26 cellular contexts compared by ENCODE assay signal in genomic region chr21:43324596-43324995, GRCh38.
DNase-seq lines count a peak whose midpoint lies in the region; ATAC-seq, FAIRE-seq and TF ChIP-seq lines count a peak whose summit lies in the region.
"Had no signal": no experiment of that assay in that cellular context is flagged by ENCODE, and none has a peak within 500 bp of the region (broad histone marks: within the 10 kb centered on the region; RNA-seq: fewer than 3 reads in every experiment).

No MANE protein-coding gene starts in this region.

- H2BK5ac ChIP-seq in H1 (ENCODE audit: low read depth, low read length) = no peak overlapping the region

- no peaks in the 10 kb centered on the region for H3K27me3 ChIP-seq in right cardiac atrium (ENCODE audit: control insufficient read depth, insufficient read depth)
- no peaks in the 10 kb centered on the region for H3K27me3 ChIP-seq in heart left ventricle
- no peaks in the 10 kb centered on the region for H3K27me3 ChIP-seq in H1 (replicated peaks in 1 of 4; ENCODE audit: control insufficient read depth in 3 of 4, extremely low read depth in 1 of 4, insufficient read depth in 3 of 4, low read length in 3 of 4)
- H3K27me3 ChIP-seq: BE2C, BLaER1 had no signal

- DNase-seq in right cardiac atrium = peak in 2 of 3 donors; percentile 41 to 50
- no peak for DNase-seq in heart left ventricle
- DNase-seq in RWPE1 (ENCODE audit: low spot score) = no peak
- DNase-seq in H1 (ENCODE audit: low read depth in 1 of 2, low spot score in 2 of 2) = no peak
- DNase-seq in NCI-H2227 treated with DMSO at 0.1 percent for 48 hours (lab: John Stamatoyannopoulos, UW) = no peak
- DNase-seq in urothelium cell line (ENCODE audit: low spot score) = no peak
- no peak for DNase-seq in NCI-H510A (lab: John Stamatoyannopoulos, UW)
- DNase-seq: 8988T; ACHN; BE2C; CD4-positive, alpha-beta memory T cell; CD4-positive, CD25-positive, alpha-beta regulatory T cell; CD8-positive, alpha-beta memory T cell; COR-L47; DMS 273 treated with DMSO at 0.1 percent for 48 hours; DMS153; DMS53; DMS79; DND-41; EL; GDM1 had no signal

- H3K4me1 ChIP-seq in right cardiac atrium (ENCODE audit: control insufficient read depth, insufficient read depth, low read length) = no peaks in the 10 kb centered on the region
- H3K4me1 ChIP-seq in heart left ventricle = peaks cover 0 to 19% (median 1%) of the 10 kb centered on the region in 12 donors
- no peaks in the 10 kb centered on the region for H3K4me1 ChIP-seq in H1 (replicated peaks in 1 of 4; ENCODE audit: control insufficient read depth in 3 of 4, insufficient read depth in 4 of 4, low read length in 3 of 4)

- WGBS in right cardiac atrium = 94% methylated on average over 14 of the region's 14 CpGs
- WGBS in heart left ventricle, 4 donors = 93 to 95% (median 94%) methylated on average over 12 to 14 of the region's 14 CpGs
- WGBS in H1 (ENCODE audit: extremely low coverage in 1 of 2, insufficient coverage in 1 of 2, insufficient read length in 1 of 2, insufficient replicate concordance in 2 of 2, low coverage in 1 of 2, low lambda C conversion rate in 2 of 2, missing lambda C conversion rate in 1 of 2), 2 experiments = 92% methylated on average over 7 of the region's 14 CpGs; no CpG with 5 or more reads in 1 of the 2 experiments

- no peaks in the 10 kb centered on the region for H3K9me3 ChIP-seq in right cardiac atrium (ENCODE audit: control insufficient read depth, low read length)
- no peaks in the 10 kb centered on the region for H3K9me3 ChIP-seq in heart left ventricle
- no peaks in the 10 kb centered on the region; a peak in 1 of 4 replicates for H3K9me3 ChIP-seq in H1 (ENCODE audit: insufficient read depth in 2 of 2, low read depth in 1 of 2, low read length in 1 of 2)
- H3K9me3 ChIP-seq: BE2C, BLaER1 had no signal

- H2AFZ ChIP-seq in H1 (ENCODE audit: low read length) = no peak overlapping the region

- TF ChIP-seq POLR2A in heart left ventricle (IDR thresholded peaks at IDR 0.05) = no peak
- no peak for TF ChIP-seq POLR2A in H1 (IDR thresholded peaks at IDR 0.05; ENCODE audit: control extremely low read depth in 1 of 2, low read depth in 2 of 2, low read length in 2 of 2)

- H3K27ac ChIP-seq in right cardiac atrium (ENCODE audit: low read length) = no peak overlapping the region
- H3K27ac ChIP-seq in heart left ventricle = no peak overlapping the region
- peak overlapping the region; percentile 25; the same call in 1 of the 2 replicates for H3K27ac ChIP-seq in RWPE1
- no peak overlapping the region for H3K27ac ChIP-seq in H1 (ENCODE audit: low read depth, low read length)

- no peaks in the 10 kb centered on the region for H3K23me2 ChIP-seq in H1 (ENCODE audit: low read depth, low read length)

- no peak overlapping the region for H3K56ac ChIP-seq in H1 (replicated peaks; ENCODE audit: insufficient read length, low read depth, low read length)

- H2AK5ac ChIP-seq in H1 (ENCODE audit: low read depth, low read length) = no peak overlapping the region

- H3K18ac ChIP-seq in H1 (ENCODE audit: extremely low read depth, low read length) = no peak overlapping the region

- no peak overlapping the region for H3K9ac ChIP-seq in H1 (replicated peaks in 1 of 4; ENCODE audit: extremely low read depth in 1 of 4, low read depth in 3 of 4, low read length in 3 of 4)
- H3K9ac ChIP-seq: BLaER1 had no signal

- H4K20me1 ChIP-seq in H1 (replicated peaks in 1 of 2; ENCODE audit: control insufficient read depth in 1 of 2, insufficient read depth in 2 of 2, low read length in 2 of 2) = no peaks in the 10 kb centered on the region
- H4K20me1 ChIP-seq: BLaER1 had no signal

- H3K79me1 ChIP-seq in H1 (ENCODE audit: low read depth, low read length) = no peaks in the 10 kb centered on the region

- POLR2A ChIA-PET in RWPE1 (lab: Yijun Ruan, JAX; ENCODE audit: low non-redundant PET) = interaction anchor here (0.7 kb wide), 1 partner anchor 132 kb away, joined by 4 read pairs; no protein-coding TSS in a partner anchor
- POLR2A ChIA-PET in H1 (lab: Charles Lee; ENCODE audit: partially characterized antibody) = no interaction called here

- no peak overlapping the region for H3K4ac ChIP-seq in H1 (replicated peaks; ENCODE audit: insufficient read length, low read depth, low read length)

- no peaks in the 10 kb centered on the region for H3K79me2 ChIP-seq in H1 (ENCODE audit: control insufficient read depth in 1 of 2, insufficient read depth in 2 of 2, low read length in 2 of 2)

- no peak overlapping the region for H2BK120ac ChIP-seq in H1 (replicated peaks; ENCODE audit: low read depth, low read length)

- no peak for TF ChIP-seq CTCF in heart left ventricle (IDR thresholded peaks at IDR 0.05)
- TF ChIP-seq CTCF in RWPE1 (conservative IDR thresholded peaks at IDR 0.05; ENCODE audit: low read depth) = no peak
- no peak for TF ChIP-seq CTCF in H1 (IDR thresholded peaks at IDR 0.05; ENCODE audit: control extremely low read depth in 1 of 3, insufficient read depth in 1 of 3, low read depth in 1 of 3, low read length in 3 of 3)

- H4K5ac ChIP-seq in H1 (ENCODE audit: insufficient read length, low read depth, low read length) = no peak overlapping the region

- no peak overlapping the region for H2BK20ac ChIP-seq in H1 (ENCODE audit: low read length)

- H4K8ac ChIP-seq in H1 (ENCODE audit: extremely low read depth, insufficient read depth, low read length) = 0 out of 2 replicates have a peak overlapping the region, but pooled peaks have one; percentile 5

- H3K4me2 ChIP-seq in H1 (ENCODE audit: insufficient read depth in 1 of 2, low read depth in 2 of 2, low read length in 2 of 2) = no peak overlapping the region

- FAIRE-seq in H1 (lab: Jason Lieb, UNC) (no peak), urothelium cell line (lab: Jason Lieb, UNC) (no peak)
- FAIRE-seq: A204.1, GM12878, GM12892, GM18507 had no signal

- H3K36me3 ChIP-seq in heart left ventricle (no peaks in the 10 kb centered on the region), H1 (ENCODE audit: control insufficient read depth in 2 of 4, insufficient read depth in 4 of 4, low read length in 3 of 4) (no peaks in the 10 kb centered on the region)
- H3K36me3 ChIP-seq: BE2C, BLaER1 had no signal

- CTCF ChIA-PET in RWPE1 (lab: Yijun Ruan, JAX) = no interaction called here
- CTCF ChIA-PET in H1 (lab: Charles Lee; ENCODE audit: partially characterized antibody) = interaction anchor here (1.0 to 4.2 kb wide), 2 partner anchors 9 to 16 kb away, joined by 4 to 18 read pairs; no protein-coding TSS in a partner anchor

- H2BK12ac ChIP-seq in H1 (ENCODE audit: low read depth, low read length) = no peak overlapping the region

- no peak overlapping the region for H4K91ac ChIP-seq in H1 (replicated peaks; ENCODE audit: insufficient read length, low read length)

- H3K14ac ChIP-seq in H1 (ENCODE audit: insufficient read length) = no peak overlapping the region

- intact Hi-C loops in right cardiac atrium (cut with DNase I) (no loop called here), heart left ventricle (cut with DNase I) (loop anchor here in 1 of 10 donors (5.0 to 10.0 kb wide), 2 partner anchors 37 to 330 kb away; partner anchors contain the start of genes HSF2BP and RRP1B)

- H3K23ac ChIP-seq in H1 (ENCODE audit: insufficient read length) = no peak overlapping the region

- no peak for TF ChIP-seq EP300 in H1 (IDR thresholded peaks at IDR 0.05; ENCODE audit: borderline replicate concordance in 1 of 2, low read depth in 2 of 2, low read length in 2 of 2)

- ATAC-seq in right cardiac atrium = no peak
- ATAC-seq in heart left ventricle = no peak
- ATAC-seq: GM12878 had no signal

- no peak overlapping the region for H3K4me3 ChIP-seq in right cardiac atrium (ENCODE audit: low read length)
- no peak overlapping the region for H3K4me3 ChIP-seq in heart left ventricle
- H3K4me3 ChIP-seq in H1 (ENCODE audit: extremely low read depth in 1 of 4, insufficient read depth in 2 of 4, low read depth in 3 of 4, low read length in 4 of 4) = no peak overlapping the region
- H3K4me3 ChIP-seq: BLaER1, GM12878 had no signal

- H2BK15ac ChIP-seq in H1 (ENCODE audit: low read length) = no peak overlapping the region

- no peak for TF ChIP-seq RAD21 in H1 (IDR thresholded peaks at IDR 0.05 in 1 of 2, conservative IDR thresholded peaks at IDR 0.05 in 1 of 2; ENCODE audit: low read depth in 2 of 2, low read length in 2 of 2)

TF ChIP-seq in H1, 55 proteins besides CTCF, POLR2A, EP300 and RAD21:
- TF ChIP-seq SP1 (IDR thresholded peaks at IDR 0.05; ENCODE audit: low read depth, low read length) (no peak), SIN3A (conservative IDR thresholded peaks at IDR 0.05 in 1 of 2, IDR thresholded peaks at IDR 0.05 in 1 of 2; ENCODE audit: low read depth in 1 of 2, low read length in 2 of 2) (no peak), CTBP2 (IDR thresholded peaks at IDR 0.05; ENCODE audit: borderline replicate concordance, insufficient read depth, insufficient read length, low read length) (no peak), EGR1 (IDR thresholded peaks at IDR 0.05; ENCODE audit: borderline replicate concordance, low read depth, low read length) (no peak), MAFK (IDR thresholded peaks at IDR 0.05; ENCODE audit: low read depth, low read length) (no peak), SIX5 (IDR thresholded peaks at IDR 0.05; ENCODE audit: low read depth, low read length) (no peak), EZH2 (IDR thresholded peaks at IDR 0.05; ENCODE audit: low read depth, low read length, severe bottlenecking) (no peak)

Comparison
In these comparisons a context has a peak if more than half of its experiments do, and no peak if none do; other contexts are left out.
1. DNase-seq: peak in right cardiac atrium (2 of 3); none in heart left ventricle (0 of 5), RWPE1 (single experiment), H1 (0 of 2), NCI-H2227 treated with DMSO at 0.1 percent for 48 hours (single experiment), urothelium cell line (single experiment) and NCI-H510A (single experiment).